Comparison of ENCODE assay signal across 8 cellular contexts in genomic region chr17:69523252-69523861, GRCh38.
A peak's percentile ranks its signal among the peaks of the same experiment; 100 is the strongest.
DNase-seq lines count a peak whose midpoint lies in the region; ATAC-seq, FAIRE-seq and TF ChIP-seq lines count a peak whose summit lies in the region.

No MANE protein-coding gene starts in this region.

- H3K36me3 ChIP-seq in breast epithelium, result no peaks in the 10 kb centered on the region

- TF ChIP-seq POLR2A in breast epithelium (IDR thresholded peaks at IDR 0.05), result no peak

- H3K27me3 ChIP-seq in breast epithelium, result no peaks in the 10 kb centered on the region

- ATAC-seq in GM18909 (IDR thresholded peaks at IDR 0.05; ENCODE audit: poor library complexity, unreplicated experiment), result peak; percentile 76
- peak; percentile 61 for ATAC-seq in HG03196 (IDR thresholded peaks at IDR 0.05; ENCODE audit: unreplicated experiment)
- ATAC-seq in left colon, result peak; percentile 83

- FAIRE-seq in urothelium cell line (lab: Jason Lieb, UNC), result peak; percentile 80

- no peaks in the 10 kb centered on the region for H3K9me3 ChIP-seq in breast epithelium

- no peak overlapping the region for H3K4me3 ChIP-seq in breast epithelium

- H3K27ac ChIP-seq in breast epithelium, result no peak overlapping the region

- DNase-seq in COR-L47 (lab: John Stamatoyannopoulos, UW) (peak; percentile 35), NCI-H69 (lab: John Stamatoyannopoulos, UW) (peak; percentile 15), breast epithelium (ENCODE audit: low spot score in 2 of 2) (no peak), left colon (no peak), urothelium cell line (ENCODE audit: low spot score) (peak; percentile 52), DMS79 treated with DMSO at 0.1 percent for 48 hours (lab: John Stamatoyannopoulos, UW) (no peak)

- peak; percentile 53 to 75 (median 75) for TF ChIP-seq CTCF in breast epithelium (IDR thresholded peaks at IDR 0.05)

- H3K4me1 ChIP-seq in breast epithelium, result no peaks in the 10 kb centered on the region

- intact Hi-C loops in breast epithelium (cut with DNase I; ENCODE audit: low total_unique reads), result loop anchor here (10.0 kb wide), 1 partner anchor 1861 kb away; no protein-coding TSS in a partner anchor
- intact Hi-C loops in left colon (cut with DNase I, micrococcal nuclease), result loop anchor here in 1 of 2 donors (5.0 to 10.0 kb wide), 2 partner anchors 191 to 621 kb away; no protein-coding TSS in a partner anchor

Comparison
In these comparisons a context has a peak if more than half of its experiments do, and no peak if none do; other contexts are left out.
1. DNase-seq: peak in COR-L47 (single experiment), NCI-H69 (single experiment) and urothelium cell line (single experiment); none in breast epithelium (0 of 2), left colon (0 of 2) and DMS79 treated with DMSO at 0.1 percent for 48 hours (single experiment).
2. Peak in every context shown above with its lines, with median percentiles within 50 percentile points of each other: ATAC-seq.